21 cellular contexts compared by ENCODE assay signal in the genomic region with DNA sequence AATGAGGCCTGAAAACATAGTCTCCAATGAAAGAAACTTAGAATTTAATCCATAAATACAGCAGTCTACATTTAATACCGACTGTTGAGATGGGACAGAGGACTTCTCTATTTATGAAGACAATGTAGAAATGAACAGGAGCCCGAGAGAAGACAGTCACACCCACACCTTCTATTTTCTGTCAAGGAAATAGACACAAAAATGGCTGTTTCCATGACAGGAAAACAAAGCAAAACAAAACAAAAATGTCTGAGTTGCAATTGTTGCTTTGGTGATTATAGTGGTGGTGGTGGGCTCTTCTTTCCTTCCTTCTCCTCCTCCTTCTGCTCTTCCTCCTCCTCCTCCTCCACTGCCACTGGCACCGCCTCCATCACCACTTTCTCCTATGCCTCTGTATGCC.
"Had no signal": no experiment of that assay in that cellular context is flagged by ENCODE, and none has a peak within 500 bp of the region (broad histone marks: within the 10 kb centered on the region; RNA-seq: fewer than 3 reads in every experiment).

No MANE protein-coding gene starts in this region.

- FAIRE-seq: endometrium had no signal

- H3K27me3 Mint-ChIP-seq: activated naive CD4-positive, alpha-beta T cell treated with anti-CD3 and anti-CD28 coated beads, Interleukin-2, amount 10 ng/mL, durations not matched to agents 7 days and 5 days had no signal

- H3K4me1 Mint-ChIP-seq: activated CD4-positive, alpha-beta T cell treated with anti-CD3 and anti-CD28 coated beads, Interleukin-2, amount 10 ng/mL, durations not matched to agents 7 days and 5 days; activated naive CD4-positive, alpha-beta T cell treated with anti-CD3 and anti-CD28 coated beads, Interleukin-2, amount 10 ng/mL, durations not matched to agents 7 days and 5 days; activated naive CD8-positive, alpha-beta T cell treated with anti-CD3 and anti-CD28 coated beads, Interleukin-2, amount 50 U/mL, for 24 hours; natural killer cell had no signal

- DNase-seq: activated CD4-positive, alpha-beta T cell treated with anti-CD3 and anti-CD28 coated beads, Interleukin-2, amount 10 ng/mL, durations not matched to agents 7 days and 5 days; activated CD8-positive, alpha-beta memory T cell treated with anti-CD3 and anti-CD28 coated beads, Interleukin-2, amount 50 U/mL, for 4 hours; activated effector memory CD4-positive, alpha-beta T cell treated with Interleukin-2 at 50 U/mL for 16 hours; activated naive CD4-positive, alpha-beta T cell treated with anti-CD3 and anti-CD28 coated beads, Interleukin-2, amount 10 ng/mL, durations not matched to agents 7 days and 5 days; activated naive CD8-positive, alpha-beta T cell treated with anti-CD3 and anti-CD28 coated beads, Interleukin-2, amount 50 U/mL, for 24 hours; activated T-cell treated with anti-CD3 and anti-CD28 coated beads, Interleukin-2, amount 50 U/mL, for 48 hours; anterior cingulate cortex; cerebellar nuclear complex; cortex of kidney; gastrocnemius medialis; heart left ventricle; left ventricle myocardium inferior; natural killer cell; stimulated activated CD4-positive, alpha-beta T cell treated with anti-CD3 and anti-CD28 coated beads, Interleukin-4, amount 100 ng/mL, for 1 hour; T-helper 1 cell; T-helper 9 cell; testis; upper lobe of left lung had no signal

- H3K27me3 ChIP-seq: gastrocnemius medialis, heart left ventricle, testis, upper lobe of left lung had no signal

- H3K4me3 Mint-ChIP-seq: activated CD4-positive, alpha-beta T cell treated with anti-CD3 and anti-CD28 coated beads, Interleukin-2, amount 10 ng/mL, durations not matched to agents 7 days and 5 days; activated naive CD4-positive, alpha-beta T cell treated with anti-CD3 and anti-CD28 coated beads, Interleukin-2, amount 10 ng/mL, durations not matched to agents 7 days and 5 days; activated naive CD8-positive, alpha-beta T cell treated with anti-CD3 and anti-CD28 coated beads, Interleukin-2, amount 50 U/mL, for 24 hours; natural killer cell had no signal

- H3K36me3 Mint-ChIP-seq: activated naive CD4-positive, alpha-beta T cell treated with anti-CD3 and anti-CD28 coated beads, Interleukin-2, amount 10 ng/mL, durations not matched to agents 7 days and 5 days; natural killer cell had no signal

- H3K36me3 ChIP-seq: gastrocnemius medialis, heart left ventricle, left ventricle myocardium inferior, upper lobe of left lung had no signal

- ATAC-seq: activated naive CD8-positive, alpha-beta T cell treated with anti-CD3 and anti-CD28 coated beads, Interleukin-2, amount 50 U/mL, for 24 hours; gastrocnemius medialis; heart left ventricle; natural killer cell; sciatic nerve had no signal

- H3K4me3 ChIP-seq: gastrocnemius medialis, heart left ventricle, left ventricle myocardium inferior, smooth muscle cell, testis, upper lobe of left lung had no signal

- H3K9me3 Mint-ChIP-seq: activated CD4-positive, alpha-beta T cell treated with anti-CD3 and anti-CD28 coated beads, Interleukin-2, amount 10 ng/mL, durations not matched to agents 7 days and 5 days; activated naive CD4-positive, alpha-beta T cell treated with anti-CD3 and anti-CD28 coated beads, Interleukin-2, amount 10 ng/mL, durations not matched to agents 7 days and 5 days; activated naive CD8-positive, alpha-beta T cell treated with anti-CD3 and anti-CD28 coated beads, Interleukin-2, amount 50 U/mL, for 24 hours; natural killer cell had no signal

- H3K27ac Mint-ChIP-seq: activated CD4-positive, alpha-beta T cell treated with anti-CD3 and anti-CD28 coated beads, Interleukin-2, amount 10 ng/mL, durations not matched to agents 7 days and 5 days; activated naive CD4-positive, alpha-beta T cell treated with anti-CD3 and anti-CD28 coated beads, Interleukin-2, amount 10 ng/mL, durations not matched to agents 7 days and 5 days; activated naive CD8-positive, alpha-beta T cell treated with anti-CD3 and anti-CD28 coated beads, Interleukin-2, amount 50 U/mL, for 24 hours; natural killer cell had no signal
